In the genomic region with DNA sequence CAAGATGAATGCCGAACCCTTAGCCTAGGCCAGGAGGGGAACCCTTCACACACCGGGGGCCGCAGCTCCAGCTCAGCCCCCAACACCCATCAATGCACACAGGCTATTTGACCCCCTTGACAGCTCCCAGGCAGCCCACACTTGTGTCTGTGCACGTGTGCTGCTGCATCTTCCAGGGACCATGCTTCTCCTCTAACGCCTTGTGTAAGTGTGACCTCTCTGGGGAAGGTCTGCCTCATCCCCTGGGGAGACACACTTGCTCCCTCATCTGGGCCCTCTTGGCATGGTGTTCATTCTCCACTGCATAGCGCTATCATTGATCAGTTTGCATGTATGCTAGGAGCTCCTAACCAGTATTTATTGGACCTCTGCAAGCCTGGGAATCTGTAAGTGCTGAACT, we compare ENCODE assay signal across 17 cellular contexts.
DNase-seq lines count a peak whose midpoint lies in the region; ATAC-seq, FAIRE-seq and TF ChIP-seq lines count a peak whose summit lies in the region.
"Had no signal": no experiment of that assay in that cellular context is flagged by ENCODE, and none has a peak within 500 bp of the region (broad histone marks: within the 10 kb centered on the region; RNA-seq: fewer than 3 reads in every experiment).

No MANE protein-coding gene starts in this region.

- H3K27ac Mint-ChIP-seq in GM23338, result no peak overlapping the region
- H3K27ac Mint-ChIP-seq: activated CD4-positive, alpha-beta T cell treated with anti-CD3 and anti-CD28 coated beads, Interleukin-2, amount 10 ng/mL, durations not matched to agents 24 days and 14 days; activated T-cell treated with anti-CD3 and anti-CD28 coated beads, Interleukin-2, amount 50 U/mL, for 24 hours; T-helper 2 cell treated with Interferon-gamma antibody and Interleukin-4, amounts not matched to agents 5 μg/mL and 100 μg/mL, for 36 hours had no signal

- no peaks in the 10 kb centered on the region for H3K9me3 Mint-ChIP-seq in GM23338
- H3K9me3 Mint-ChIP-seq: activated CD4-positive, alpha-beta T cell treated with anti-CD3 and anti-CD28 coated beads, Interleukin-2, amount 10 ng/mL, durations not matched to agents 24 days and 14 days; activated T-cell treated with anti-CD3 and anti-CD28 coated beads, Interleukin-2, amount 50 U/mL, for 24 hours; T-helper 2 cell treated with Interferon-gamma antibody and Interleukin-4, amounts not matched to agents 5 μg/mL and 100 μg/mL, for 36 hours had no signal

- H3K36me3 Mint-ChIP-seq in GM23338 (ENCODE audit: low read depth), result no peaks in the 10 kb centered on the region

- H3K4me3 Mint-ChIP-seq in GM23338, result no peak overlapping the region
- H3K4me3 Mint-ChIP-seq: activated CD4-positive, alpha-beta T cell treated with anti-CD3 and anti-CD28 coated beads, Interleukin-2, amount 10 ng/mL, durations not matched to agents 24 days and 14 days; activated T-cell treated with anti-CD3 and anti-CD28 coated beads, Interleukin-2, amount 50 U/mL, for 24 hours; T-helper 2 cell treated with Interferon-gamma antibody and Interleukin-4, amounts not matched to agents 5 μg/mL and 100 μg/mL, for 36 hours had no signal

- peaks cover 6% of the 10 kb centered on the region for H3K27me3 Mint-ChIP-seq in GM23338 (ENCODE audit: insufficient read depth, low read depth, poor library complexity)

- no peaks in the 10 kb centered on the region for H3K27me3 ChIP-seq in GM23338 (ENCODE audit: insufficient read depth)
- H3K27me3 ChIP-seq in keratinocyte (ENCODE audit: control insufficient read depth, extremely low read depth, insufficient read depth, low read length), result no peaks in the 10 kb centered on the region
- H3K27me3 ChIP-seq: BE2C, Peyer's patch had no signal

- H3K36me3 ChIP-seq in GM23338 (ENCODE audit: insufficient read depth), result no peaks in the 10 kb centered on the region
- H3K36me3 ChIP-seq in keratinocyte (ENCODE audit: control insufficient read depth in 2 of 2, extremely low read depth in 1 of 2, insufficient read depth in 2 of 2, low read length in 2 of 2), result no peaks in the 10 kb centered on the region
- H3K36me3 ChIP-seq: BE2C, Peyer's patch had no signal

- H3K4me1 Mint-ChIP-seq in GM23338, result no peaks in the 10 kb centered on the region
- H3K4me1 Mint-ChIP-seq: activated CD4-positive, alpha-beta T cell treated with anti-CD3 and anti-CD28 coated beads, Interleukin-2, amount 10 ng/mL, durations not matched to agents 24 days and 14 days had no signal

- no peak for FAIRE-seq in keratinocyte (lab: Jason Lieb, UNC)

- ATAC-seq in GM23338 (peak; percentile 75), GM21529 (IDR thresholded peaks at IDR 0.05; ENCODE audit: unreplicated experiment) (no peak)

- H3F3A ChIP-seq in GM23338 (replicated peaks; ENCODE audit: low read depth), result no peaks in the 10 kb centered on the region

- H3K9me3 ChIP-seq in keratinocyte (ENCODE audit: control insufficient read depth, low read depth, low read length), result no peaks in the 10 kb centered on the region
- H3K9me3 ChIP-seq: BE2C, Peyer's patch had no signal

- H3K4me2 ChIP-seq in GM23338 (no peak overlapping the region), keratinocyte (ENCODE audit: control insufficient read depth, extremely low read depth, insufficient read depth, low read depth, low read length) (no peak overlapping the region)

- no peaks in the 10 kb centered on the region for H3K9me2 ChIP-seq in GM23338 (ENCODE audit: insufficient read depth)

- H3K9ac ChIP-seq in keratinocyte (ENCODE audit: control insufficient read depth, extremely low read depth, insufficient read depth, low read length), result no peak overlapping the region
- H3K9ac ChIP-seq: parathyroid adenoma had no signal

- DNase-seq in 8988T (peak; percentile 36), GM23338 (ENCODE audit: low spot score) (no peak), SW480 (ENCODE audit: low spot score) (peak; percentile 33), keratinocyte (ENCODE audit: low read depth, low spot score) (no peak), HCEC 1CT (no peak), iPS-NIHi11 (ENCODE audit: low spot score) (no peak), DMS79 treated with DMSO at 0.1 percent for 48 hours (lab: John Stamatoyannopoulos, UW) (no peak)
- DNase-seq: activated CD4-positive, alpha-beta T cell treated with anti-CD3 and anti-CD28 coated beads, Interleukin-2, amount 10 ng/mL, durations not matched to agents 24 days and 14 days; activated T-cell treated with anti-CD3 and anti-CD28 coated beads, Interleukin-2, amount 50 U/mL, for 24 hours; BE2C; cerebellar nuclear complex; NCI-H1105; NCI-H446 treated with DMSO at 0.1 percent for 48 hours; Peyer's patch had no signal

- H3K4me1 ChIP-seq in GM23338 (ENCODE audit: insufficient read depth) (no peaks in the 10 kb centered on the region), keratinocyte (ENCODE audit: control insufficient read depth, extremely low read depth, insufficient read depth, low read length) (peaks cover 12% of the 10 kb centered on the region)
- H3K4me1 ChIP-seq: parathyroid adenoma had no signal

- dilution Hi-C loops in keratinocyte (cut with MboI; ENCODE audit: extremely low pct_ligation_motif_present, low sequenced_read_pairs), result no loop called here

- no peaks in the 10 kb centered on the region for H3K9me1 ChIP-seq in keratinocyte (ENCODE audit: control insufficient read depth, extremely low read depth, insufficient read depth, low read length)

- TF ChIP-seq CTCF in GM23338 (conservative IDR thresholded peaks at IDR 0.05; ENCODE audit: low read depth in 2 of 2) (peak; percentile 14 to 61; a peak in 2 of 4 replicates), keratinocyte (optimal IDR thresholded peaks at IDR 0.05 in 1 of 3, IDR thresholded peaks at IDR 0.05 in 1 of 3, conservative IDR thresholded peaks at IDR 0.05 in 1 of 3; ENCODE audit: extremely low read depth in 1 of 3, insufficient read depth in 2 of 3, low read length in 3 of 3) (peak in 2 of 3 experiments; percentile 15 to 61)

- H3K4me3 ChIP-seq in GM23338 (no peak overlapping the region), keratinocyte (ENCODE audit: control insufficient read depth in 2 of 3, extremely low read depth in 1 of 3, insufficient read depth in 2 of 3, low read depth in 1 of 3, low read length in 3 of 3) (no peak overlapping the region)
- H3K4me3 ChIP-seq: Peyer's patch had no signal

- no peak overlapping the region for H2AFZ ChIP-seq in GM23338
- H2AFZ ChIP-seq in keratinocyte (ENCODE audit: control insufficient read depth, low read length), result no peak overlapping the region
- H2AFZ ChIP-seq: parathyroid adenoma had no signal

- H3K27ac ChIP-seq in GM23338 (ENCODE audit: low read depth) (no peak overlapping the region), keratinocyte (ENCODE audit: control insufficient read depth, insufficient read depth, low read length) (no peak overlapping the region)
- H3K27ac ChIP-seq: parathyroid adenoma had no signal

- H4K20me1 ChIP-seq in GM23338 (replicated peaks; ENCODE audit: insufficient read depth), result no peaks in the 10 kb centered on the region
- H4K20me1 ChIP-seq in keratinocyte (ENCODE audit: control insufficient read depth, extremely low read depth, insufficient read depth, low read length), result no peaks in the 10 kb centered on the region

- no peaks in the 10 kb centered on the region for H3K79me2 ChIP-seq in GM23338 (replicated peaks; ENCODE audit: insufficient read depth)
- H3K79me2 ChIP-seq in keratinocyte (ENCODE audit: control insufficient read depth, insufficient read depth, low read length), result no peaks in the 10 kb centered on the region
- H3K79me2 ChIP-seq: parathyroid adenoma had no signal

TF ChIP-seq in GM23338, 12 proteins besides CTCF, POLR2A, EP300 and RAD21 (continues in another document):
- TF ChIP-seq ZNF331 (CRISPR knock-in tag; IDR thresholded peaks at IDR 0.05; ENCODE audit: low read depth) (no peak), EZH2 (IDR thresholded peaks at IDR 0.05; ENCODE audit: low read depth, unreplicated experiment) (no peak), NANOG (IDR thresholded peaks at IDR 0.05; ENCODE audit: borderline replicate concordance) (no peak), POLR2AphosphoS5 (IDR thresholded peaks at IDR 0.05; ENCODE audit: low read depth) (no peak), CREB1 (CRISPR knock-in tag; IDR thresholded peaks at IDR 0.05; ENCODE audit: low read depth) (no peak), EZH2phosphoT487 (IDR thresholded peaks at IDR 0.05; ENCODE audit: unreplicated experiment) (no peak), ZNF114 (CRISPR knock-in tag; IDR thresholded peaks at IDR 0.05) (no peak), JUNB (IDR thresholded peaks at IDR 0.05; ENCODE audit: unreplicated experiment) (no peak)
- TF ChIP-seq, protein P1, sequence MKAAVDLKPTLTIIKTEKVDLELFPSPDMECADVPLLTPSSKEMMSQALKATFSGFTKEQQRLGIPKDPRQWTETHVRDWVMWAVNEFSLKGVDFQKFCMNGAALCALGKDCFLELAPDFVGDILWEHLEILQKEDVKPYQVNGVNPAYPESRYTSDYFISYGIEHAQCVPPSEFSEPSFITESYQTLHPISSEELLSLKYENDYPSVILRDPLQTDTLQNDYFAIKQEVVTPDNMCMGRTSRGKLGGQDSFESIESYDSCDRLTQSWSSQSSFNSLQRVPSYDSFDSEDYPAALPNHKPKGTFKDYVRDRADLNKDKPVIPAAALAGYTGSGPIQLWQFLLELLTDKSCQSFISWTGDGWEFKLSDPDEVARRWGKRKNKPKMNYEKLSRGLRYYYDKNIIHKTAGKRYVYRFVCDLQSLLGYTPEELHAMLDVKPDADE (IDR thresholded peaks at IDR 0.05), result no peak

Comparison
In these comparisons a context has a peak if more than half of its experiments do, and no peak if none do; other contexts are left out.
1. DNase-seq: peak in 8988T (single experiment) and SW480 (single experiment); none in GM23338 (single experiment), keratinocyte (single experiment), HCEC 1CT (single experiment), iPS-NIHi11 (single experiment) and DMS79 treated with DMSO at 0.1 percent for 48 hours (single experiment).